In the genomic region with DNA sequence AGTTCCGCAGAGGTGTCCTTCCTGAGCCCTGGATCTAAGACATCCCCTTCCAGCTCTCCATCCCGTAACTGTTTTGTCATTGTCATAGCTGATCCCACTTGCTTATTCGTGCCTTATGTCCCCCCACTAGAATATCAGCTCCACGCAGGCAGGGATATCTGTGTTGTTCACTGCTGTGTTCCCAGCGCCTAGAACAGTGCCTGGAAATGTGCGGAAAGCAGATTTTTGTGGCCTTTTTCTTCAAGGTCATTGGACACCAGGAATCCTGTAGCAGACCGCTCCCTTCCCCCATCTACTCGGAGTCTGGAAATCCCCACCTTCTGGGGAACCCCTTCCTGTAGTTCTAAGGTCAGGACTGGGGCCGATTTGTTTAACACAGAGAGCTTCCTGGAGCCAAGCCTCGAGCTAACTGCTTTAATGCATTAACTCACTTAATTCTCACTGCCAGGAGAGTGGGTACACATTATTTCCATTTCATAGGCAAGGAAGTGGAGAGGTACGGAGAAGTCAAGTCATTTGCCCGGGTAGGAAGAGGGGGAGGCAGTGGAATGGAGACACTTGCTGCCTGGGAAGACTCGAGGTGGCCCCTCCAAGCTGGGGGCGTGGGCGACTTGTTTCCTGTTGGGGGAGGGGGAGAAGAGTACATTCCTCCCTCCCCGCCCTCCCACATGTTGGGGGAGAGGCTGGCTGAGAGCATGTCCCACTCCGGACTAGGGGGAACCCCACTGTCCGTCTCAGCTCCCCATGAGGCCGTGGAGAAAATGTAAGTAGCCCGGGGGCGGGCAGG, we compare ENCODE assay signal across 8 cellular contexts. TPM values are rescaled to one million over a fixed set of nuclear protein-coding genes. Genes with fewer than 3 reads are reported as not detected.
DNase-seq lines count a peak whose midpoint lies in the region; ATAC-seq and TF ChIP-seq lines count a peak whose summit lies in the region.

No MANE protein-coding gene starts in this region.

- H3K4me1 ChIP-seq in BE2C (peaks cover 6% of the 10 kb centered on the region), Panc1 (ENCODE audit: control insufficient read depth, insufficient read depth, low read length) (peaks cover 40% of the 10 kb centered on the region)

- POLR2A ChIA-PET in Panc1 (lab: Charles Lee): no interaction called here

- in situ Hi-C loops in Panc1 (cut with HindIII; ENCODE audit: low pct_unique_long_range_greater_than_20kb, low sequenced_read_pairs): no loop called here

- intact Hi-C loops in Panc1 (cut with micrococcal nuclease; ENCODE audit: unreplicated experiment): no loop called here

- BruUV-seq in Panc1 (replicated peaks; lab: Mats Ljungman, UMichigan): no TSS peak

- ATAC-seq in GM21717 (IDR thresholded peaks at IDR 0.05; ENCODE audit: unreplicated experiment) (peak; percentile 11), Panc1 (no peak; the same call in 1 of the 2 replicates), GM19395 (IDR thresholded peaks at IDR 0.05; ENCODE audit: unreplicated experiment) (no peak)

- DNase-seq in BE2C (no peak), Panc1 (ENCODE audit: low read depth, low spot score) (no peak), kidney epithelial cell (ENCODE audit: low read depth) (no peak), GM19240 (ENCODE audit: insufficient read length, low spot score) (no peak)
- DNase-seq in activated naive CD8-positive, alpha-beta T cell treated with anti-CD3 and anti-CD28 coated beads, Interleukin-2, amount 50 U/mL, for 16 hours (ENCODE audit: low read depth, low spot score): peak; percentile 61
- peak; percentile 64 to 67 for DNase-seq in stimulated activated CD4-positive, alpha-beta T cell treated with anti-CD3 and anti-CD28 coated beads, Interleukin-2, amount 100 ng/mL, for 48 hours

- H3K27ac ChIP-seq in Panc1 (ENCODE audit: low read length): peak overlapping the region; percentile 89

- CTCF ChIA-PET in Panc1 (lab: Charles Lee): interaction anchor here (0.5 to 1.1 kb wide), 6 partner anchors 12 to 215 kb away, joined by 3 to 4 read pairs (median 4); no protein-coding TSS in a partner anchor

- no peaks in the 10 kb centered on the region; the same call in 1 of the 2 replicates for H3K36me3 ChIP-seq in BE2C
- H3K36me3 ChIP-seq in Panc1 (ENCODE audit: control insufficient read depth, insufficient read depth, low read length): no peaks in the 10 kb centered on the region; the same call in 1 of the 2 replicates
- H3K36me3 ChIP-seq in kidney epithelial cell (ENCODE audit: control insufficient read depth, insufficient read depth, low read length): no peaks in the 10 kb centered on the region

- peak overlapping the region; percentile 49 for H3K4me3 ChIP-seq in BE2C (ENCODE audit: low read depth, low read length)
- peak overlapping the region; percentile 62 to 90 for H3K4me3 ChIP-seq in Panc1 (ENCODE audit: low read depth in 2 of 2, low read length in 2 of 2)
- H3K4me3 ChIP-seq in kidney epithelial cell (ENCODE audit: low read depth, low read length): peak overlapping the region; percentile 68

- no peak for TF ChIP-seq CTCF in BE2C (IDR thresholded peaks at IDR 0.05; ENCODE audit: low read depth, low read length)
- no peak for TF ChIP-seq CTCF in Panc1 (IDR thresholded peaks at IDR 0.05)
- TF ChIP-seq CTCF in kidney epithelial cell (IDR thresholded peaks at IDR 0.05; ENCODE audit: insufficient read depth, low read length, poor library complexity, severe bottlenecking): no peak

- H3K27me3 ChIP-seq in BE2C (no peaks in the 10 kb centered on the region), Panc1 (ENCODE audit: control insufficient read depth, insufficient read depth, low read length) (no peaks in the 10 kb centered on the region), kidney epithelial cell (ENCODE audit: control insufficient read depth, insufficient read depth, low read length) (no peaks in the 10 kb centered on the region)

- H3K9me3 ChIP-seq in BE2C (no peaks in the 10 kb centered on the region), Panc1 (ENCODE audit: control insufficient read depth, insufficient read depth, low read depth, low read length) (no peaks in the 10 kb centered on the region)

RNA-seq across cellular contexts. Expression of a gene that starts 1.2 kb away (rescaled TPM):
- 42.9 TPM for polyA plus RNA-seq in BE2C (2012; ENCODE audit: insufficient read depth, insufficient read length, low read depth)
- 39.6 TPM for total RNA-seq in Panc1 (2021; ENCODE audit: unreplicated experiment)
- polyA plus RNA-seq in Panc1 (2012; ENCODE audit: insufficient read length): 25.5 TPM
- 30.5 and 32.3 TPM in 2 replicates for total RNA-seq in kidney epithelial cell

RNA-seq across cellular contexts. Expression of a gene that starts 35.7 kb away (rescaled TPM):
- polyA plus RNA-seq in BE2C (2012; ENCODE audit: insufficient read depth, insufficient read length, low read depth): 22.6 TPM
- total RNA-seq in Panc1 (2021; ENCODE audit: unreplicated experiment) (16.3 TPM), kidney epithelial cell (14.7 and 16.0 TPM in 2 replicates)
- 15.3 TPM for polyA plus RNA-seq in Panc1 (2012; ENCODE audit: insufficient read length)

Comparison
In these comparisons a context has a peak if more than half of its experiments do, and no peak if none do; other contexts are left out.
1. DNase-seq: peak in activated naive CD8-positive, alpha-beta T cell treated with anti-CD3 and anti-CD28 coated beads, Interleukin-2, amount 50 U/mL, for 16 hours (single experiment) and stimulated activated CD4-positive, alpha-beta T cell treated with anti-CD3 and anti-CD28 coated beads, Interleukin-2, amount 100 ng/mL, for 48 hours (2 of 2); none in BE2C (single experiment), Panc1 (single experiment), kidney epithelial cell (single experiment) and GM19240 (single experiment).
2. Peak in every context shown above with its lines, with median percentiles within 50 percentile points of each other: H3K4me3 ChIP-seq.